In the genomic region with DNA sequence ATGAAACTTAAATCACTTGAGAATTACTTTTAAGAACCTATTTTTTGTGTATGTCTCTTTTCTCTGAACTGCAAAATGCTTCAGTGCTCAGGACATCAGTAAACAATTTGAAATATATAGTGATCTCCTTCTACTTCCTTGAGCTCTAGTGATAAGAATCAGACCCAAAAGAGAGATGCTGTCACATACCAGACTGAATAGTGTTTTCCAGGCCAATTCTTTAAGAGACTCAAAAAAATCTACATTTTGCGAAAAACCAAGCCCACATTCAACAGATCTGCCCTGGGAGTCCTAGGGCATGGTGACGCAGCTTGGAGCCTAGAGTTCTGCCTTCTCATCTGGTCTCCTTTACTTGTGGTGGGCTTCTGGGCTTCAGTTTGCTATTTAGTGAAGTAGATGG, we compare ENCODE assay signal across 29 cellular contexts.
"Had no signal": no experiment of that assay in that cellular context is flagged by ENCODE, and none has a peak within 500 bp of the region (broad histone marks: within the 10 kb centered on the region; RNA-seq: fewer than 3 reads in every experiment).

No MANE protein-coding gene starts in this region.

- ATAC-seq: Panc1, Right ventricle myocardium inferior had no signal

- H3K27ac Mint-ChIP-seq: activated CD4-positive, alpha-beta memory T cell treated with anti-CD3 and anti-CD28 coated beads, Interleukin-2, amount 10 ng/mL, durations not matched to agents 7 days and 5 days; activated CD4-positive, alpha-beta T cell treated with anti-CD3 and anti-CD28 coated beads, Interleukin-2, amount 10 ng/mL, durations not matched to agents 7 days and 5 days; activated naive CD8-positive, alpha-beta T cell treated with anti-CD3 and anti-CD28 coated beads, Interleukin-2, amount 10 ng/mL, durations not matched to agents 7 days and 5 days; activated T-helper 2 cell treated with anti-CD3 and anti-CD28 coated beads, Interferon-gamma antibody, Interleukin-2, Interleukin-4, amounts not matched to agents 10 μg/mL and 5 μg/mL and 100 μg/mL, durations not matched to agents 14 hours and 24 hours and 36 hours; brain; IgD-negative memory B cell had no signal

- H3K36me3 ChIP-seq: ascending aorta, cardiac muscle cell had no signal

- H3K4me3 ChIP-seq: ascending aorta, cardiac muscle cell had no signal

- H3K27me3 Mint-ChIP-seq: activated CD4-positive, alpha-beta memory T cell treated with anti-CD3 and anti-CD28 coated beads, Interleukin-2, amount 10 ng/mL, durations not matched to agents 7 days and 5 days; activated CD4-positive, alpha-beta T cell treated with anti-CD3 and anti-CD28 coated beads, Interleukin-2, amount 10 ng/mL, durations not matched to agents 7 days and 5 days; activated naive CD8-positive, alpha-beta T cell treated with anti-CD3 and anti-CD28 coated beads, Interleukin-2, amount 10 ng/mL, durations not matched to agents 7 days and 5 days; IgD-negative memory B cell had no signal

- DNase-seq: activated CD4-positive, alpha-beta memory T cell treated with anti-CD3 and anti-CD28 coated beads, Interleukin-2, amount 10 ng/mL, durations not matched to agents 7 days and 5 days; activated CD4-positive, alpha-beta T cell treated with anti-CD3 and anti-CD28 coated beads, Interleukin-2, amount 10 ng/mL, durations not matched to agents 7 days and 5 days; activated CD4-positive, CD25-positive, alpha-beta regulatory T cell; activated gamma-delta T cell treated with Interleukin-2 at 50 U/mL for 16 hours; activated naive CD4-positive, alpha-beta T cell treated with anti-CD3 and anti-CD28 coated beads, Interleukin-2, amount 50 U/mL, for 16 hours; activated naive CD8-positive, alpha-beta T cell treated with anti-CD3 and anti-CD28 coated beads, Interleukin-2, amount 10 ng/mL, durations not matched to agents 7 days and 5 days; activated T-cell treated with anti-CD3 and anti-CD28 coated beads for 4 hours; activated T-cell treated with anti-CD3 and anti-CD28 coated beads, Interleukin-2, amount 50 U/mL, for 48 hours; amniotic stem cell; KG1; NCI-H1048; NCI-H146; NCI-H187 treated with DMSO at 0.1 percent for 48 hours; NCI-H2081 treated with DMSO at 0.1 percent for 48 hours; NCI-H2171 treated with DMSO at 0.1 percent for 48 hours; NCI-H510A; NCI-H526 treated with DMSO at 0.1 percent for 48 hours; NK-92 treated with Interleukin-12 subunit alpha and Interleukin-12 subunit beta, amount 100 ng/mL, for 24 hours; RPMI8226; SK-N-SH; T-helper 1 cell had no signal

- H3K4me3 Mint-ChIP-seq: activated CD4-positive, alpha-beta memory T cell treated with anti-CD3 and anti-CD28 coated beads, Interleukin-2, amount 10 ng/mL, durations not matched to agents 7 days and 5 days; activated CD4-positive, alpha-beta T cell treated with anti-CD3 and anti-CD28 coated beads, Interleukin-2, amount 10 ng/mL, durations not matched to agents 7 days and 5 days; activated naive CD8-positive, alpha-beta T cell treated with anti-CD3 and anti-CD28 coated beads, Interleukin-2, amount 10 ng/mL, durations not matched to agents 7 days and 5 days; brain; IgD-negative memory B cell had no signal

- H3K27me3 ChIP-seq: ascending aorta, cardiac muscle cell had no signal

- H3K27ac ChIP-seq: ascending aorta, cardiac muscle cell, VCaP had no signal

- H3K9ac ChIP-seq: SK-N-SH had no signal

- H3K36me3 Mint-ChIP-seq: activated naive CD8-positive, alpha-beta T cell treated with anti-CD3 and anti-CD28 coated beads, Interleukin-2, amount 10 ng/mL, durations not matched to agents 7 days and 5 days; brain; IgD-negative memory B cell had no signal

- H3K4me2 ChIP-seq: SK-N-SH had no signal

- H3K4me1 ChIP-seq: ascending aorta had no signal

- H3K4me1 Mint-ChIP-seq: activated CD4-positive, alpha-beta memory T cell treated with anti-CD3 and anti-CD28 coated beads, Interleukin-2, amount 10 ng/mL, durations not matched to agents 7 days and 5 days; activated CD4-positive, alpha-beta T cell treated with anti-CD3 and anti-CD28 coated beads, Interleukin-2, amount 10 ng/mL, durations not matched to agents 7 days and 5 days; activated naive CD8-positive, alpha-beta T cell treated with anti-CD3 and anti-CD28 coated beads, Interleukin-2, amount 10 ng/mL, durations not matched to agents 7 days and 5 days; IgD-negative memory B cell had no signal

- H3K9me3 Mint-ChIP-seq: activated CD4-positive, alpha-beta memory T cell treated with anti-CD3 and anti-CD28 coated beads, Interleukin-2, amount 10 ng/mL, durations not matched to agents 7 days and 5 days; activated CD4-positive, alpha-beta T cell treated with anti-CD3 and anti-CD28 coated beads, Interleukin-2, amount 10 ng/mL, durations not matched to agents 7 days and 5 days; activated naive CD8-positive, alpha-beta T cell treated with anti-CD3 and anti-CD28 coated beads, Interleukin-2, amount 10 ng/mL, durations not matched to agents 7 days and 5 days; activated T-helper 2 cell treated with anti-CD3 and anti-CD28 coated beads, Interferon-gamma antibody, Interleukin-2, Interleukin-4, amounts not matched to agents 10 μg/mL and 5 μg/mL and 100 μg/mL, durations not matched to agents 14 hours and 24 hours and 36 hours; brain had no signal

- H3K9me3 ChIP-seq: ascending aorta, SK-N-SH had no signal
